ENCODE assay signal across 8 cellular contexts in genomic region chr2:219207254-219207883, GRCh38. TPM values are rescaled to one million over a fixed set of nuclear protein-coding genes. Genes with fewer than 3 reads are reported as not detected.
A peak's percentile ranks its signal among the peaks of the same experiment; 100 is the strongest.
DNase-seq lines count a peak whose midpoint lies in the region; ATAC-seq and TF ChIP-seq lines count a peak whose summit lies in the region.

No MANE protein-coding gene starts in this region.

- H3K4me1 ChIP-seq in CD8-positive, alpha-beta T cell (ENCODE audit: insufficient read depth, low read length): peaks cover 48% of the 10 kb centered on the region
- peaks cover 54 to 59% of the 10 kb centered on the region in 2 experiments for H3K4me1 ChIP-seq in neutrophil (ENCODE audit: control insufficient read depth in 1 of 2, insufficient read depth in 1 of 2, low read depth in 1 of 2, low read length in 1 of 2)

- H3K9me3 Mint-ChIP-seq in CD8-positive, alpha-beta T cell: no peaks in the 10 kb centered on the region

- peak overlapping the region; percentile 87 for H3K27ac ChIP-seq in CD8-positive, alpha-beta T cell (ENCODE audit: low read depth, low read length)
- H3K27ac ChIP-seq in RWPE1: peak overlapping the region; percentile 93
- H3K27ac ChIP-seq in neutrophil: peak overlapping the region; percentile 96

- H3K4me3 ChIP-seq in CD8-positive, alpha-beta T cell (ENCODE audit: low read depth, low read length): peak overlapping the region; percentile 68
- peak overlapping the region; percentile 93 to 95 for H3K4me3 ChIP-seq in neutrophil (ENCODE audit: low read depth in 1 of 2, low read length in 1 of 2)

- no peak for TF ChIP-seq CTCF in CD8-positive, alpha-beta T cell (IDR thresholded peaks at IDR 0.05)
- TF ChIP-seq CTCF in RWPE1 (conservative IDR thresholded peaks at IDR 0.05; ENCODE audit: low read depth) (no peak), neutrophil (IDR thresholded peaks at IDR 0.05) (no peak), omental fat pad (IDR thresholded peaks at IDR 0.05) (no peak)

- CTCF ChIA-PET in CD8-positive, alpha-beta T cell (lab: Charles Lee): interaction anchor here (0.6 to 20.3 kb wide), 10 partner anchors 8 to 87 kb away, joined by 4 to 228 read pairs (median 6); partner anchors contain the start of genes ANKZF1, CNPPD1, NHEJ1 and SLC23A3
- CTCF ChIA-PET in RWPE1 (lab: Yijun Ruan, JAX): interaction anchor here (0.7 to 1.7 kb wide), 2 partner anchors 38 to 87 kb away, joined by 3 to 7 read pairs; partner anchors contain the start of gene STK16

- peaks cover 46% of the 10 kb centered on the region for H3K4me1 Mint-ChIP-seq in CD8-positive, alpha-beta T cell (ENCODE audit: low read depth)

- H3K27me3 Mint-ChIP-seq in CD8-positive, alpha-beta T cell (ENCODE audit: low read depth): no peaks in the 10 kb centered on the region

- intact Hi-C loops in CD8-positive, alpha-beta T cell (cut with DNase I, micrococcal nuclease): loop anchor here (1.0 to 10.0 kb wide), 6 partner anchors 47 to 493 kb away; partner anchors contain the start of genes DNAJB2 (in 1 of the 2), DNPEP (in 1 of the 2) and TTLL4 (in 1 of the 2)

- POLR2A ChIA-PET in CD8-positive, alpha-beta T cell (lab: Charles Lee): interaction anchor here (0.6 to 5.0 kb wide), 19 partner anchors 9 to 291 kb away, joined by 3 to 95 read pairs (median 9); partner anchors contain the start of genes ANKZF1, ATG9A, CNPPD1 and DNAJB2
- POLR2A ChIA-PET in RWPE1 (lab: Yijun Ruan, JAX; ENCODE audit: low non-redundant PET): interaction anchor here (1.7 kb wide), 1 partner anchor 12 kb away, joined by 6 read pairs; the partner anchor contains the start of gene ABCB6

- peaks cover 32% of the 10 kb centered on the region for H3K36me3 Mint-ChIP-seq in CD8-positive, alpha-beta T cell

- peak; percentile 19 for TF ChIP-seq POLR2A in erythroblast (IDR thresholded peaks at IDR 0.05; ENCODE audit: low read length)

- no peaks in the 10 kb centered on the region for H3K9me3 ChIP-seq in CD8-positive, alpha-beta T cell (ENCODE audit: low read length)
- no peaks in the 10 kb centered on the region for H3K9me3 ChIP-seq in neutrophil

- no peaks in the 10 kb centered on the region for H3K27me3 ChIP-seq in CD8-positive, alpha-beta T cell (ENCODE audit: insufficient read depth, low read length)
- no peaks in the 10 kb centered on the region for H3K27me3 ChIP-seq in neutrophil

- DNase-seq in CD8-positive, alpha-beta T cell: no peak
- DNase-seq in RWPE1 (ENCODE audit: low spot score) (no peak), erythroblast (lab: John Stamatoyannopoulos, UW) (no peak), activated gamma-delta T cell treated with Interleukin-2 at 50 U/mL for 16 hours (no peak), NCI-H446 treated with DMSO at 0.1 percent for 48 hours (lab: John Stamatoyannopoulos, UW) (no peak), omental fat pad (ENCODE audit: low spot score) (no peak), NCI-H526 treated with DMSO at 0.1 percent for 48 hours (lab: John Stamatoyannopoulos, UW) (no peak)

- peak overlapping the region; percentile 95 for H3K4me3 Mint-ChIP-seq in CD8-positive, alpha-beta T cell

- H3K36me3 ChIP-seq in CD8-positive, alpha-beta T cell (ENCODE audit: insufficient read depth, low read length): peaks cover 12% of the 10 kb centered on the region
- H3K36me3 ChIP-seq in neutrophil: peaks cover 30% of the 10 kb centered on the region

- no peak for ATAC-seq in CD8-positive, alpha-beta T cell
- ATAC-seq in omental fat pad (ENCODE audit: low FRiP score): no peak

- H3K27ac Mint-ChIP-seq in CD8-positive, alpha-beta T cell: peak overlapping the region; percentile 99

RNA-seq across cellular contexts. Expression of gene ZFAND2B, which starts 0.8 kb away (rescaled TPM):
- 10 to 100 TPM; 74.3 to 78.7 TPM for total RNA-seq in CD8-positive, alpha-beta T cell
- total RNA-seq in omental fat pad: 10 to 100 TPM; 25.1 to 57.1 (median 40.1) TPM

RNA-seq across cellular contexts. Expression of gene ABCB6, which starts 11.4 kb away (rescaled TPM):
- 1 to 10 TPM; 3.4 to 3.5 TPM for total RNA-seq in CD8-positive, alpha-beta T cell
- total RNA-seq in omental fat pad: 10 to 100 TPM; 24.1 to 35.6 (median 28.8) TPM

RNA-seq across cellular contexts. Expression of gene ATG9A, which starts 22.1 kb away (rescaled TPM):
- total RNA-seq in CD8-positive, alpha-beta T cell: 100 to 1,000 TPM; 103 to 116 TPM
- total RNA-seq in omental fat pad: 10 to 100 TPM; 24.4 to 52.2 (median 38.6) TPM

RNA-seq across cellular contexts. Expression of gene ANKZF1, which starts 22.2 kb away (rescaled TPM):
- 10 to 100 TPM; 97.4 to 99.5 TPM for total RNA-seq in CD8-positive, alpha-beta T cell
- total RNA-seq in omental fat pad: 10 to 100 TPM; 13.5 to 77.4 (median 22.7) TPM

RNA-seq across cellular contexts. Expression of gene RETREG2, which starts 29.3 kb away (rescaled TPM):
- total RNA-seq in CD8-positive, alpha-beta T cell: 10 to 100 TPM; 76.7 to 79.0 TPM
- total RNA-seq in omental fat pad: 10 to 100 TPM; 48.5 to 73.9 (median 57.7) TPM

Comparison
In these comparisons a context has a peak if more than half of its experiments do, and no peak if none do; other contexts are left out.
1. RNA of gene ABCB6, which starts 11.4 kb away (total RNA-seq): 24.1 to 35.6 TPM in omental fat pad; 3.4 to 3.5 TPM in CD8-positive, alpha-beta T cell; every median in the first group is over 4 times any median in the second.
2. Peak in every context shown above with its lines, with median percentiles within 50 percentile points of each other: H3K27ac ChIP-seq.